8 cellular contexts compared by ENCODE assay signal in genomic region chr2:208255557-208256106, GRCh38. TPM values are rescaled to one million over a fixed set of nuclear protein-coding genes. Genes with fewer than 3 reads are reported as not detected.
DNase-seq lines count a peak whose midpoint lies in the region; ATAC-seq and TF ChIP-seq lines count a peak whose summit lies in the region.

No MANE protein-coding gene starts in this region.

- POLR2A ChIA-PET in activated CD4-positive, alpha-beta T cell treated with anti-CD3 and anti-CD28 coated beads for 36 hours (lab: Charles Lee) = no interaction called here

- peaks cover 15% of the 10 kb centered on the region for H3K36me3 Mint-ChIP-seq in activated CD4-positive, alpha-beta T cell treated with anti-CD3 and anti-CD28 coated beads for 36 hours (ENCODE audit: low read depth)
- peaks cover 6% of the 10 kb centered on the region for H3K36me3 Mint-ChIP-seq in activated naive CD8-positive, alpha-beta T cell treated with anti-CD3 and anti-CD28 coated beads for 36 hours

- H3K27ac ChIP-seq in lower lobe of right lung = peak overlapping the region; percentile 66
- H3K27ac ChIP-seq in aorta (ENCODE audit: low read depth in 1 of 2, low read length in 2 of 2) = peak overlapping the region in 1 of 2 donors; percentile 69

- intact Hi-C loops in activated CD4-positive, alpha-beta T cell treated with anti-CD3 and anti-CD28 coated beads for 36 hours (cut with DNase I, micrococcal nuclease) = loop anchor here (1.0 to 5.0 kb wide), 7 partner anchors 10 to 952 kb away; partner anchors contain the start of genes CCNYL1 (in 1 of the 2) and PIKFYVE (in 1 of the 2)
- intact Hi-C loops in lower lobe of right lung (cut with DNase I) (no loop called here), aorta (cut with DNase I) (loop anchor here in 1 of 2 donors (2.0 to 10.0 kb wide), 2 partner anchors 65 to 81 kb away; no protein-coding TSS in a partner anchor), head of caudate nucleus (cut with DNase I) (loop anchor here (1.0 kb wide), 1 partner anchor 11 kb away; the partner anchor contains the start of gene PIKFYVE)

- CTCF ChIA-PET in activated CD4-positive, alpha-beta T cell treated with anti-CD3 and anti-CD28 coated beads for 36 hours (lab: Charles Lee) = interaction anchor here (0.8 to 6.0 kb wide), 5 partner anchors 12 to 240 kb away, joined by 3 to 49 read pairs (median 6); partner anchors contain the start of gene PIKFYVE

- H3K27me3 ChIP-seq in lower lobe of right lung (ENCODE audit: low read depth) (no peaks in the 10 kb centered on the region), aorta (ENCODE audit: control insufficient read depth in 1 of 2, insufficient read depth in 2 of 2, low read length in 1 of 2) (no peaks in the 10 kb centered on the region)

- peaks cover 18% of the 10 kb centered on the region for H3K4me1 Mint-ChIP-seq in activated CD4-positive, alpha-beta T cell treated with anti-CD3 and anti-CD28 coated beads for 36 hours
- H3K4me1 Mint-ChIP-seq in activated naive CD8-positive, alpha-beta T cell treated with anti-CD3 and anti-CD28 coated beads for 36 hours = peaks cover 23% of the 10 kb centered on the region

- peak overlapping the region; percentile 42 for H3K27ac Mint-ChIP-seq in activated CD4-positive, alpha-beta T cell treated with anti-CD3 and anti-CD28 coated beads for 36 hours
- peak overlapping the region; percentile 82 for H3K27ac Mint-ChIP-seq in activated naive CD8-positive, alpha-beta T cell treated with anti-CD3 and anti-CD28 coated beads for 36 hours

- H3K27me3 Mint-ChIP-seq in activated CD4-positive, alpha-beta T cell treated with anti-CD3 and anti-CD28 coated beads for 36 hours = no peaks in the 10 kb centered on the region
- no peaks in the 10 kb centered on the region for H3K27me3 Mint-ChIP-seq in activated naive CD8-positive, alpha-beta T cell treated with anti-CD3 and anti-CD28 coated beads for 36 hours

- H3K4me1 ChIP-seq in lower lobe of right lung = peaks cover 40% of the 10 kb centered on the region
- no peaks in the 10 kb centered on the region for H3K4me1 ChIP-seq in aorta (ENCODE audit: control insufficient read depth in 1 of 2, insufficient read depth in 2 of 2, low read length in 2 of 2)

- ATAC-seq in activated CD4-positive, alpha-beta T cell treated with anti-CD3 and anti-CD28 coated beads for 36 hours = no peak
- ATAC-seq in HG03097 (IDR thresholded peaks at IDR 0.05; ENCODE audit: low FRiP score, unreplicated experiment) (peak; percentile 7), lower lobe of right lung (no peak), aorta (ENCODE audit: low FRiP score) (no peak)

- peak; percentile 26 for TF ChIP-seq CTCF in lower lobe of right lung (IDR thresholded peaks at IDR 0.05)

- WGBS in aorta, 2 donors = 45 to 48% methylated on average over 13 of the region's 13 CpGs

- H3K9me3 Mint-ChIP-seq in activated CD4-positive, alpha-beta T cell treated with anti-CD3 and anti-CD28 coated beads for 36 hours (ENCODE audit: low read depth) = no peaks in the 10 kb centered on the region
- no peaks in the 10 kb centered on the region for H3K9me3 Mint-ChIP-seq in activated naive CD8-positive, alpha-beta T cell treated with anti-CD3 and anti-CD28 coated beads for 36 hours

- peak overlapping the region; percentile 85 for H3K4me3 Mint-ChIP-seq in activated CD4-positive, alpha-beta T cell treated with anti-CD3 and anti-CD28 coated beads for 36 hours
- peak overlapping the region; percentile 95 for H3K4me3 Mint-ChIP-seq in activated naive CD8-positive, alpha-beta T cell treated with anti-CD3 and anti-CD28 coated beads for 36 hours

- H3K4me3 ChIP-seq in lower lobe of right lung (peak overlapping the region; percentile 74), aorta (ENCODE audit: low read length in 2 of 2) (peak overlapping the region; percentile 51 to 66)

- no peak for DNase-seq in activated CD4-positive, alpha-beta T cell treated with anti-CD3 and anti-CD28 coated beads for 36 hours
- DNase-seq in activated CD4-positive, alpha-beta T cell treated with anti-CD3 and anti-CD28 coated beads for 4 hours = no peak
- no peak for DNase-seq in activated naive CD8-positive, alpha-beta T cell treated with anti-CD3 and anti-CD28 coated beads for 36 hours
- DNase-seq in lower lobe of right lung (no peak), aorta (no peak), head of caudate nucleus (no peak), SHP77 (lab: John Stamatoyannopoulos, UW) (no peak)

- H3K9me3 ChIP-seq in lower lobe of right lung = no peaks in the 10 kb centered on the region
- H3K9me3 ChIP-seq in aorta (ENCODE audit: control insufficient read depth, low read length) = no peaks in the 10 kb centered on the region

- peaks cover 26% of the 10 kb centered on the region for H3K36me3 ChIP-seq in lower lobe of right lung
- no peaks in the 10 kb centered on the region for H3K36me3 ChIP-seq in aorta (ENCODE audit: control insufficient read depth in 1 of 2, insufficient read depth in 2 of 2, low read length in 1 of 2)

RNA-seq across cellular contexts. Expression of gene IDH1, which starts 0.8 kb away (rescaled TPM):
- total RNA-seq in activated CD4-positive, alpha-beta T cell treated with anti-CD3 and anti-CD28 coated beads for 36 hours = 10 to 100 TPM; 21.1 to 23.7 TPM
- 10 to 100 TPM; 14.3 to 18.3 TPM for total RNA-seq in activated naive CD8-positive, alpha-beta T cell treated with anti-CD3 and anti-CD28 coated beads for 36 hours
- total RNA-seq in lower lobe of right lung (152 TPM), aorta (10 to 100 TPM; 46.4 to 63.1 TPM)
- 10 to 100 TPM; 25.1 to 78.4 TPM for polyA plus RNA-seq in aorta

RNA-seq across cellular contexts. Expression of gene PIKFYVE, which starts 10.4 kb away (rescaled TPM):
- 10 to 100 TPM; 19.3 to 21.5 TPM for total RNA-seq in activated CD4-positive, alpha-beta T cell treated with anti-CD3 and anti-CD28 coated beads for 36 hours
- 10 to 100 TPM; 13.5 to 13.6 TPM for total RNA-seq in activated naive CD8-positive, alpha-beta T cell treated with anti-CD3 and anti-CD28 coated beads for 36 hours
- total RNA-seq in lower lobe of right lung = 27.8 TPM
- total RNA-seq in aorta = 10 to 100 TPM; 31.9 to 42.6 TPM
- 1 to 10 TPM; 5.5 to 6.8 TPM for polyA plus RNA-seq in aorta
